In the genomic region with DNA sequence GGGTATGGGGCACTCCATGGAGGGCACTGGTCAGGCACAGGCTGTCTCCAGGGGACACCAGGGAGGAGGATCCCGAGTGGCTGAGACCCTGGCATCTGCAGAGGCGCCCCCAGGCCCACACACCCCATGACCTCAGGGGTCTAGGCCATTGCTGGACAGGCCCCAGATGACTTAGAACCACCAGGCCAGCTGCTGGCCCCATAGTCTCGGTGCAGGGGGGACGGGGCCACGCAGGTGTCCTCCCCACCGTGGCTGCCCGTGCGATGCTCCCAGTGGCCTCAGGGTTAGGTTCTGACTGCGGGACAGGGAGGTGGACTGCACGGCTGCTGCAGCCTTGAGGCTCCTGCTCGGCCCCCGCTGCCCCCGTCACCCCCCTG, we compare ENCODE assay signal across 28 cellular contexts. TPM values are rescaled to one million over a fixed set of nuclear protein-coding genes. Genes with fewer than 3 reads are reported as not detected.
DNase-seq lines count a peak whose midpoint lies in the region; ATAC-seq, FAIRE-seq and TF ChIP-seq lines count a peak whose summit lies in the region.
"Had no signal": no experiment of that assay in that cellular context is flagged by ENCODE, and none has a peak within 500 bp of the region (broad histone marks: within the 10 kb centered on the region; RNA-seq: fewer than 3 reads in every experiment).

No MANE protein-coding gene starts in this region.

- H2AFZ ChIP-seq in neuronal stem cell (ENCODE audit: low read length): no peak overlapping the region
- H2AFZ ChIP-seq: GM23248 had no signal

- H3K27me3 ChIP-seq in neuronal stem cell (ENCODE audit: control insufficient read depth in 3 of 3, insufficient read depth in 3 of 3, low read depth in 1 of 3, low read length in 3 of 3) (no peaks in the 10 kb centered on the region), suprapubic skin (no peaks in the 10 kb centered on the region)
- H3K27me3 ChIP-seq: BLaER1, MG63, Peyer's patch had no signal

- peaks cover 0 to 2% of the 10 kb centered on the region in 2 donors for H3K9me3 ChIP-seq in neuronal stem cell (replicated peaks in 1 of 2; ENCODE audit: control insufficient read depth in 2 of 2, insufficient read depth in 1 of 2, low read depth in 1 of 2, low read length in 2 of 2)
- no peaks in the 10 kb centered on the region for H3K9me3 ChIP-seq in suprapubic skin
- H3K9me3 ChIP-seq: BLaER1, HAP-1, MG63, Peyer's patch had no signal

- H3K4ac ChIP-seq in neuronal stem cell (ENCODE audit: low read length): peak overlapping the region; percentile 76

- H2BK15ac ChIP-seq in neuronal stem cell (ENCODE audit: low read length): peak overlapping the region; percentile 98

- WGBS in neuronal stem cell (ENCODE audit: extremely low coverage in 2 of 2, insufficient read length in 2 of 2, insufficient replicate concordance in 1 of 2), 2 donors: no CpG with 5 or more reads among the region's 13 CpGs
- 91% methylated on average over 9 of the region's 13 CpGs for WGBS in suprapubic skin

- H2AK5ac ChIP-seq in neuronal stem cell (ENCODE audit: low read depth, low read length): peak overlapping the region; percentile 96

- intact Hi-C loops in Right ventricle myocardium inferior (cut with DNase I) (no loop called here), left cardiac atrium (cut with DNase I) (no loop called here), left ventricle myocardium superior (cut with micrococcal nuclease) (no loop called here)

- H3K4me1 ChIP-seq in neuronal stem cell (ENCODE audit: control insufficient read depth in 2 of 2, insufficient read depth in 1 of 2, low read depth in 1 of 2, low read length in 2 of 2) (peaks cover 24% of the 10 kb centered on the region in 2 donors), suprapubic skin (peaks cover 10% of the 10 kb centered on the region)
- H3K4me1 ChIP-seq: HAP-1, Peyer's patch had no signal

- FAIRE-seq in urothelium cell line (lab: Jason Lieb, UNC): no peak
- FAIRE-seq: A204.1, GM12878, GM19239 had no signal

- POLR2A ChIA-PET in HEK293T (lab: Yijun Ruan, JAX): no interaction called here

- H2BK120ac ChIP-seq in neuronal stem cell (ENCODE audit: low read depth, low read length): peak overlapping the region; percentile 85

- peak overlapping the region; percentile 24 for H3K18ac ChIP-seq in neuronal stem cell (ENCODE audit: low read length)

- no peak overlapping the region for H3K4me2 ChIP-seq in neuronal stem cell (ENCODE audit: insufficient read depth, low read length, poor library complexity, severe bottlenecking)
- H3K4me2 ChIP-seq: BLaER1 had no signal

- H4K91ac ChIP-seq in neuronal stem cell (ENCODE audit: low read depth, low read length, poor library complexity): no peak overlapping the region

- no peak overlapping the region for H3K9ac ChIP-seq in neuronal stem cell (ENCODE audit: low read depth, low read length, poor library complexity)
- H3K9ac ChIP-seq: BLaER1, GM23248 had no signal

- peak overlapping the region; percentile 25 for H3K14ac ChIP-seq in neuronal stem cell (ENCODE audit: low read length)

- H3K23ac ChIP-seq in neuronal stem cell (ENCODE audit: low read depth, low read length, poor library complexity): peak overlapping the region; percentile 60

- no peak overlapping the region for H3K4me3 ChIP-seq in neuronal stem cell (ENCODE audit: low read length in 2 of 2)
- H3K4me3 ChIP-seq in suprapubic skin: no peak overlapping the region
- H3K4me3 ChIP-seq: BLaER1, GM12878, GM23248, HAP-1, MG63, Peyer's patch had no signal

- H2BK12ac ChIP-seq in neuronal stem cell (ENCODE audit: low read length): peak overlapping the region; percentile 67

- no peak for ATAC-seq in Right ventricle myocardium inferior
- no peak for ATAC-seq in left cardiac atrium
- no peak for ATAC-seq in left ventricle myocardium superior
- ATAC-seq: CD8-positive, alpha-beta T cell; GM12878 had no signal

- TF ChIP-seq POLR2A in suprapubic skin (IDR thresholded peaks at IDR 0.05): no peak

- H2BK5ac ChIP-seq in neuronal stem cell (ENCODE audit: low read length): peak overlapping the region; percentile 80

- no peaks in the 10 kb centered on the region for H3K36me3 ChIP-seq in neuronal stem cell (replicated peaks in 1 of 2; ENCODE audit: control insufficient read depth in 2 of 2, insufficient read depth in 2 of 2, low read length in 2 of 2)
- H3K36me3 ChIP-seq in suprapubic skin: no peaks in the 10 kb centered on the region
- H3K36me3 ChIP-seq: BLaER1, HAP-1, MG63, Peyer's patch had no signal

- no peak for TF ChIP-seq EP300 in suprapubic skin (IDR thresholded peaks at IDR 0.05)

- peaks cover 2% of the 10 kb centered on the region for H3K79me1 ChIP-seq in neuronal stem cell (ENCODE audit: low read depth, low read length)

- DNase-seq in Right ventricle myocardium inferior (ENCODE audit: missing footprints): peak; percentile 55
- DNase-seq in left cardiac atrium: no peak
- peak; percentile 15 for DNase-seq in left ventricle myocardium superior
- no peak for DNase-seq in neuronal stem cell (ENCODE audit: low spot score)
- DNase-seq in suprapubic skin (ENCODE audit: low spot score in 2 of 2): peak; percentile 40 to 58
- DNase-seq in urothelium cell line (ENCODE audit: low spot score): no peak
- DNase-seq in AG08396 (ENCODE audit: low spot score): no peak
- DNase-seq in HEK293T (ENCODE audit: extremely low spot score): no peak
- DNase-seq: CD8-positive, alpha-beta T cell; DMS53; EL; GM23248; Kasumi-1; MG63; NCI-H1092 treated with DMSO at 0.1 percent for 48 hours; NCI-H146; NCI-H2029 treated with DMSO at 0.1 percent for 48 hours; NCI-H2171 treated with DMSO at 0.1 percent for 48 hours; NCI-H446 treated with DMSO at 0.1 percent for 48 hours; NCI-H748 treated with DMSO at 0.1 percent for 48 hours; NK-92 treated with Interleukin-12 subunit alpha and Interleukin-12 subunit beta, amount 100 ng/mL, for 24 hours; Peyer's patch; SHP77 had no signal

- H3K27ac ChIP-seq in neuronal stem cell (replicated peaks; ENCODE audit: low read length) (no peak overlapping the region), suprapubic skin (no peak overlapping the region)
- H3K27ac ChIP-seq: BLaER1, GM23248, Peyer's patch had no signal

- no peak overlapping the region for H4K8ac ChIP-seq in neuronal stem cell (ENCODE audit: low read depth, low read length)

- no peak for TF ChIP-seq CTCF in suprapubic skin (IDR thresholded peaks at IDR 0.05)

- CTCF ChIA-PET in HEK293T (lab: Yijun Ruan, JAX): no interaction called here

TF ChIP-seq in HEK293T, 16 proteins besides CTCF, POLR2A, EP300 and RAD21:
- TF ChIP-seq BHLHE40 (IDR thresholded peaks at IDR 0.05; ENCODE audit: borderline replicate concordance): no peak
- no peak for TF ChIP-seq SUZ12 (IDR thresholded peaks at IDR 0.05)

RNA-seq across cellular contexts. Expression of a gene that starts 44.0 kb away (rescaled TPM):
- total RNA-seq in Right ventricle myocardium inferior (4.9 TPM), left cardiac atrium (1 to 10 TPM; 3.7 to 4.9 TPM), left ventricle myocardium superior (5.3 TPM), suprapubic skin (10 to 100 TPM in 2 of 4 donors, 1 to 10 TPM in 2; 5.7 to 13.4 (median 8.5) TPM)
- polyA plus RNA-seq in neuronal stem cell (2013, experiment 1 of 2): 7.1 TPM
- polyA plus RNA-seq in neuronal stem cell (2013, experiment 2 of 2): 7.9 TPM

RNA-seq across cellular contexts. Expression of a gene that starts 44.2 kb away (rescaled TPM):
- total RNA-seq in Right ventricle myocardium inferior: 85.8 TPM
- 100 to 1,000 TPM in 1 of 2 donors, 10 to 100 TPM in 1; 96.2 to 105 TPM for total RNA-seq in left cardiac atrium
- total RNA-seq in left ventricle myocardium superior: 98.1 TPM
- polyA plus RNA-seq in neuronal stem cell (2013, experiment 1 of 2): 63.2 TPM
- 64.3 TPM for polyA plus RNA-seq in neuronal stem cell (2013, experiment 2 of 2)
- total RNA-seq in suprapubic skin: 10 to 100 TPM; 56.9 to 86.5 (median 81.4) TPM

Comparison
In these comparisons a context has a peak if more than half of its experiments do, and no peak if none do; other contexts are left out.
1. DNase-seq: peak in Right ventricle myocardium inferior (single experiment), left ventricle myocardium superior (single experiment) and suprapubic skin (2 of 2); none in left cardiac atrium (single experiment), neuronal stem cell (single experiment), urothelium cell line (single experiment), AG08396 (single experiment) and HEK293T (single experiment).